ENCODE assay signal across 11 cellular contexts in the genomic region with DNA sequence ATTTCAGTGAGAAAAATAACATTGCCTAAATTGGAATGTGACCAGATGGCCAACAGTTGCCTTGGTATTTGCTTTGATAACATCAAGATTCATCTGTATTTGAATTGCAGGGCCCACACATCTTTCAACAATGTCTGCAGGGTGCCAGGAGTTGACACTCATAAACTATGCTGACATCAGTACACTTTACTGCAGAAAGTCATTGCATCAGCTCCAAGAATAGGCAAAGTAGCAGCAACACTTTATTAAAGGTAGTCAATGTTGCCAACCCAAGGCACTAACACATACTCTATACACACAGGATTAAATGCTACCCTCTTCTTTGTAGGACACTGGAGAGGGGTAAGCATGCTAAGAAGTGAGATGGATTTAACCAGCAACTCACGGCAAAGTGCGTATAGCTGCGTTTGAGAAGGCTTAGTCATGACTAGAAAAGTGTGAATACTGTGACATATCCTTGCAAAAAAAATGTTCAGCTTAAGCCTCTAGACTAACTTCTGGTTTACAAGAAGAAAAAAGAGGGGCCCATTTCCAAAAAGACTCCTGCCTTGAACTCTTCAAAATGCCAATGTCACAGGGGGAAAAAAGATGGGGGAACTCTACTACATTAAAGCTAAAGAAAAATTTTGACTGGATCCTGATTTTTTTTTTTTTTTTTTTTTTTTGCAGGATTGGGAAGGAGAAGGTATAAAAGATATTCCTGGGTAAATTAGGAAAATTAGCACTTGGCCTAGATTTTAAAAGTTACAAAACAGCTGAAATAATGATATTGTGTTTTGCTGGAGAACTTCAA. TPM values are rescaled to one million over a fixed set of nuclear protein-coding genes. Genes with fewer than 3 reads are reported as not detected.
DNase-seq lines count a peak whose midpoint lies in the region; FAIRE-seq lines count a peak whose summit lies in the region.
"Had no signal": no experiment of that assay in that cellular context is flagged by ENCODE, and none has a peak within 500 bp of the region (broad histone marks: within the 10 kb centered on the region; RNA-seq: fewer than 3 reads in every experiment).

No MANE protein-coding gene starts in this region.

- H3K4me3 ChIP-seq in skeletal muscle satellite cell (ENCODE audit: low read length), result no peak overlapping the region

- FAIRE-seq in RCC 7860 (lab: Jason Lieb, UNC), result no peak

- no peaks in the 10 kb centered on the region for H3K27me3 Mint-ChIP-seq in T-helper 2 cell treated with Interferon-gamma antibody and Interleukin-4, amounts not matched to agents 5 μg/mL and 100 μg/mL, for 36 hours (ENCODE audit: low read depth)

- peaks cover 54% of the 10 kb centered on the region for H3K4me1 ChIP-seq in skeletal muscle satellite cell (ENCODE audit: control insufficient read depth, insufficient read depth, low read length)

- H3K9me3 ChIP-seq in skeletal muscle satellite cell (replicated peaks; ENCODE audit: low read length), result no peaks in the 10 kb centered on the region
- H3K9me3 ChIP-seq: heart left ventricle had no signal

- H3K4me1 Mint-ChIP-seq in T-helper 2 cell treated with Interferon-gamma antibody and Interleukin-4, amounts not matched to agents 5 μg/mL and 100 μg/mL, for 36 hours (ENCODE audit: low read depth), result peaks cover 24% of the 10 kb centered on the region

- no peaks in the 10 kb centered on the region for H3K36me3 ChIP-seq in skeletal muscle satellite cell (ENCODE audit: insufficient read depth, low read length)

- H3K36me3 Mint-ChIP-seq in T-helper 2 cell treated with Interferon-gamma antibody and Interleukin-4, amounts not matched to agents 5 μg/mL and 100 μg/mL, for 36 hours (ENCODE audit: low read depth), result peaks cover 8% of the 10 kb centered on the region

- no peaks in the 10 kb centered on the region for H3K9me3 Mint-ChIP-seq in T-helper 2 cell treated with Interferon-gamma antibody and Interleukin-4, amounts not matched to agents 5 μg/mL and 100 μg/mL, for 36 hours

- H3K9ac ChIP-seq in skeletal muscle satellite cell (ENCODE audit: low read depth, low read length), result no peak overlapping the region

- peak overlapping the region; percentile 60 for H3K4me2 ChIP-seq in skeletal muscle satellite cell (ENCODE audit: low read length)

- no peak for DNase-seq in T-helper 2 cell treated with Interferon-gamma antibody and Interleukin-4, amounts not matched to agents 5 μg/mL and 100 μg/mL, for 36 hours (ENCODE audit: low spot score)
- no peak for DNase-seq in T-helper 2 cell
- peak; percentile 47 for DNase-seq in RCC 7860 (ENCODE audit: low spot score)
- DNase-seq in fibroblast of gingiva (ENCODE audit: low read depth), result peak; percentile 84
- DNase-seq in ureter (ENCODE audit: low spot score), result no peak
- DNase-seq in substantia nigra (lab: John Stamatoyannopoulos, UW), result no peak
- DNase-seq in dermis blood vessel endothelial cell, result no peak
- DNase-seq: 8988T, heart left ventricle, NCI-H1105 treated with DMSO at 0.1 percent for 48 hours had no signal

- no peak overlapping the region for H3K27ac ChIP-seq in substantia nigra (ENCODE audit: low read depth, low read length, poor library complexity, severe bottlenecking)

- no peak overlapping the region for H3K27ac Mint-ChIP-seq in T-helper 2 cell treated with Interferon-gamma antibody and Interleukin-4, amounts not matched to agents 5 μg/mL and 100 μg/mL, for 36 hours

- H3K4me3 Mint-ChIP-seq in T-helper 2 cell treated with Interferon-gamma antibody and Interleukin-4, amounts not matched to agents 5 μg/mL and 100 μg/mL, for 36 hours, result peak overlapping the region; percentile 1

- no peaks in the 10 kb centered on the region for H3K27me3 ChIP-seq in skeletal muscle satellite cell (ENCODE audit: control insufficient read depth, insufficient read depth, low read length)
- H3K27me3 ChIP-seq: heart left ventricle had no signal

RNA-seq across cellular contexts. Expression of a gene that starts 2.2 kb away (rescaled TPM):
- 18.3 and 21.2 TPM in 2 replicates for total RNA-seq in skeletal muscle satellite cell (2012; rRNA removed)
- 42.4 TPM for total RNA-seq in ureter
- total RNA-seq in dermis blood vessel endothelial cell, result 16.7 and 29.7 TPM in 2 replicates

RNA-seq across cellular contexts. Expression of a gene that starts 2.7 kb away (rescaled TPM):
- 32.4 and 33.9 TPM in 2 replicates for total RNA-seq in skeletal muscle satellite cell (2012; rRNA removed)
- total RNA-seq in ureter (68.3 TPM), dermis blood vessel endothelial cell (62.3 and 70.6 TPM in 2 replicates)

RNA-seq across cellular contexts. Expression of a gene that starts 45.0 kb away (rescaled TPM):
- total RNA-seq in skeletal muscle satellite cell (2012; rRNA removed), result 15.9 and 28.6 TPM in 2 replicates
- 114 TPM for total RNA-seq in ureter
- 171 and 200 TPM in 2 replicates for total RNA-seq in dermis blood vessel endothelial cell

Comparison
In these comparisons a context has a peak if more than half of its experiments do, and no peak if none do; other contexts are left out.
1. DNase-seq: peak in RCC 7860 (single experiment) and fibroblast of gingiva (single experiment); none in T-helper 2 cell treated with Interferon-gamma antibody and Interleukin-4, amounts not matched to agents 5 μg/mL and 100 μg/mL, for 36 hours (single experiment), T-helper 2 cell (0 of 5), ureter (single experiment), substantia nigra (0 of 49) and dermis blood vessel endothelial cell (single experiment).